In genomic region chrX:86887341-86887740, GRCh38 we compare ENCODE assay signal across 20 cellular contexts.
"Had no signal": no experiment of that assay in that cellular context is flagged by ENCODE, and none has a peak within 500 bp of the region (broad histone marks: within the 10 kb centered on the region; RNA-seq: fewer than 3 reads in every experiment).

No MANE protein-coding gene starts in this region.

- DNase-seq: effector memory CD4-positive, alpha-beta T cell; gastrocnemius medialis; glutamatergic neuron; islet precursor cell; left ventricle myocardium superior; mesendoderm; naive B cell; nephron progenitor cell; right cardiac atrium; small intestine; stimulated activated CD4-positive, alpha-beta T cell treated with anti-CD3 and anti-CD28 coated beads, Interleukin-12 subunit alpha, Interleukin-12 subunit beta, amount 100 ng/mL, for 4 hours; stimulated activated naive CD4-positive, alpha-beta T cell; stomach; substantia nigra; transverse colon had no signal

- H3K27me3 ChIP-seq: esophagus muscularis mucosa, neutrophil, stomach, transverse colon had no signal

- ATAC-seq: gastrocnemius medialis, left ventricle myocardium superior, right cardiac atrium had no signal

- H3K4me1 ChIP-seq: esophagus muscularis mucosa, gastrocnemius medialis, stomach, transverse colon had no signal

- H3K9me3 ChIP-seq: esophagus muscularis mucosa, gastrocnemius medialis, neutrophil, stomach, thoracic aorta, transverse colon had no signal

- H3K27ac ChIP-seq: epithelial cell of prostate, esophagus muscularis mucosa, gastrocnemius medialis, neutrophil, stomach, thoracic aorta, transverse colon had no signal

- H3K36me3 ChIP-seq: esophagus muscularis mucosa, gastrocnemius medialis, neutrophil, stomach, thoracic aorta, transverse colon had no signal

- H3K4me3 ChIP-seq: esophagus muscularis mucosa, gastrocnemius medialis, lung, stomach, thoracic aorta, transverse colon had no signal
